ENCODE assay signal across 8 cellular contexts in the genomic region with DNA sequence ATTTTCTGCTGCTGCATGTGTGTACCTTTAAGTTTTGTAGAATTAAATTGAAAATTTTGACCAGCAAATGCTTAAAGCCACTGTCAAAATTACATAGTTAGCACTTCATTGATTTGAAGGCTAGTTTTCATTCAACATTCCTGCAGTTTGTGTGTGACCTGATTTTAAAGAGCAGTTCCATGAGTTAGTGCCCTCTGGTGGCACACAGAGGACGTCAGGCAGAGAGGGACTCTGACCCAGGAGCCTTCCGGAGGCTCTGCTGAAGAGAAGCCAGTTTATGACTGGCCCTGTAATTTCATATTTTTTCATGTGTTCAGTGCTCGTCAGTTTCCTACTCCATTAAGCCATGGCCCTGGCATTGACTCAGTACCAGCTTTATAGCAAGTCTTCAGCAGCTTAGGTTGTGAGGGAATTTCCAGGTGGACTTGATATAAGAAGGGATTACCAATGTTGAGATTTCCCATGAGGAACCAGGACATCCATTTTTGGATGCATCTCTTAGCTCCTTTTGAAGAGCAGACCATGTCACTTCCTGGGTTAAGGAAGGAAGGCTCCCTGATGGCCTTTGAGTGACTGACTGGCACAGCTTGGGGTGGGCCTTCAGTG.
DNase-seq lines count a peak whose midpoint lies in the region; ATAC-seq, FAIRE-seq and TF ChIP-seq lines count a peak whose summit lies in the region.

No MANE protein-coding gene starts in this region.

- no peak overlapping the region for H3K4me3 ChIP-seq in Karpas-422 (ENCODE audit: low read length)
- no peak overlapping the region for H3K4me3 ChIP-seq in bronchial epithelial cell (ENCODE audit: low read depth, low read length)
- H3K4me3 ChIP-seq in kidney epithelial cell (ENCODE audit: low read depth, low read length): no peak overlapping the region

- H3K4me1 ChIP-seq in Karpas-422 (ENCODE audit: low read length): peaks cover 3% of the 10 kb centered on the region

- no peak overlapping the region for H2AFZ ChIP-seq in Karpas-422 (ENCODE audit: low read length)

- no peak overlapping the region for H3K27ac ChIP-seq in Karpas-422 (ENCODE audit: low read length)

- peak; percentile 77 for TF ChIP-seq CTCF in bronchial epithelial cell (IDR thresholded peaks at IDR 0.05; ENCODE audit: insufficient read depth, low read length, severe bottlenecking)
- TF ChIP-seq CTCF in kidney epithelial cell (IDR thresholded peaks at IDR 0.05; ENCODE audit: insufficient read depth, low read length, poor library complexity, severe bottlenecking): peak; percentile 84

- no peaks in the 10 kb centered on the region for H3K9me3 ChIP-seq in Karpas-422 (ENCODE audit: low read length)

- H3K27me3 ChIP-seq in Karpas-422 (ENCODE audit: low read length) (no peaks in the 10 kb centered on the region), bronchial epithelial cell (ENCODE audit: control insufficient read depth, insufficient read depth, low read length) (no peaks in the 10 kb centered on the region), kidney epithelial cell (ENCODE audit: control insufficient read depth, insufficient read depth, low read length) (no peaks in the 10 kb centered on the region)

- H3K36me3 ChIP-seq in Karpas-422 (ENCODE audit: insufficient read depth, low read length): no peaks in the 10 kb centered on the region
- no peaks in the 10 kb centered on the region for H3K36me3 ChIP-seq in bronchial epithelial cell (ENCODE audit: control insufficient read depth, insufficient read depth, low read length)
- H3K36me3 ChIP-seq in kidney epithelial cell (ENCODE audit: control insufficient read depth, insufficient read depth, low read length): peaks cover 1% of the 10 kb centered on the region

- FAIRE-seq in G401.6 (lab: Jason Lieb, UNC) (peak; percentile 69), bronchial epithelial cell (lab: Jason Lieb, UNC) (peak; percentile 62)

- no peak overlapping the region for H3K4me2 ChIP-seq in Karpas-422 (ENCODE audit: low read depth, low read length, poor library complexity, severe bottlenecking)

- peak; percentile 81 for DNase-seq in Karpas-422
- DNase-seq in SKM-1 (lab: John Stamatoyannopoulos, UW; ENCODE audit: unreplicated experiment): peak; percentile 21
- DNase-seq in bronchial epithelial cell (ENCODE audit: low read depth): peak; percentile 55
- peak; percentile 25 for DNase-seq in kidney epithelial cell (ENCODE audit: low read depth)
- DNase-seq in stimulated activated CD8-positive, alpha-beta memory T cell treated with anti-CD3 and anti-CD28 coated beads, Interleukin-12 subunit alpha, Interleukin-12 subunit beta, amount 100 ng/mL, for 1 hour (ENCODE audit: low read depth): peak; percentile 10
- no peak for DNase-seq in mesenteric fat pad (ENCODE audit: low spot score)

- H3K9ac ChIP-seq in Karpas-422 (ENCODE audit: low read length): no peak overlapping the region

- H4K20me1 ChIP-seq in Karpas-422 (ENCODE audit: insufficient read depth, low read depth, low read length): no peaks in the 10 kb centered on the region; the same call in 1 of the 2 replicates

- ATAC-seq in HG03520 (IDR thresholded peaks at IDR 0.05; ENCODE audit: unreplicated experiment): no peak

- H3K9me2 ChIP-seq in Karpas-422 (replicated peaks; ENCODE audit: insufficient read depth, low read length): no peaks in the 10 kb centered on the region

- H3K79me2 ChIP-seq in Karpas-422 (ENCODE audit: low read length): no peaks in the 10 kb centered on the region
